ENCODE assay signal across 21 cellular contexts in the genomic region with DNA sequence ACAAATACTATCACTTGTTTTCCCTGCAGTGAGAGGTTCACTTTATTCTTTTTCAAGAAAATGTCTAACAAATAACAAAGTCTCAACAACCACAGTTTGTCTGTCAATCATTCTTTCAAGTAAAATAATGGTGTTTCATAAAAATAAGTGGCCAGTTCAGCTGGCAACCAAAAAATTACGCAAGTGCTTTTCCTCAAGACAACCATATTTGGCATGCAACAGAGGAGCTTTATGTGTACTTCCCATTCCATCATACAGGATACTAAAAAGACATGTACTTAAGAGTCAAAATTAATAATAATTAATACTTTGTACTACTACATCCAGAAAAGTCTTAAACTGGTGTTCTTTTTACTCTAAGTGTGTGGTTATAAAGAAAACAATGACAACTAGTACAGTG.
"Had no signal": no experiment of that assay in that cellular context is flagged by ENCODE, and none has a peak within 500 bp of the region (broad histone marks: within the 10 kb centered on the region; RNA-seq: fewer than 3 reads in every experiment).

No MANE protein-coding gene starts in this region.

- H3K4me1 ChIP-seq: SJSA1 had no signal

- H3K9ac ChIP-seq: KMS-11 had no signal

- H3K4me3 ChIP-seq: SJSA1, SK-N-MC had no signal

- H3K27me3 ChIP-seq: SJSA1 had no signal

- H3K4me2 ChIP-seq: KMS-11 had no signal

- FAIRE-seq: RCC 7860 had no signal

- H3K27ac ChIP-seq: KMS-11, SJSA1, SK-N-MC had no signal

- DNase-seq: IMR-90, Kasumi-1, NCI-H1092 treated with DMSO at 0.1 percent for 48 hours, NCI-H1436, NCI-H187, NCI-H2029, NCI-H2081 treated with DMSO at 0.1 percent for 48 hours, NCI-H2171, NCI-H226, NCI-H446, NCI-H510A, NCI-H524 treated with DMSO at 0.1 percent for 48 hours, NCI-H69, NCI-H774, Right ventricle myocardium superior, RPMI8226, SIG-M5 had no signal
